In the genomic region with DNA sequence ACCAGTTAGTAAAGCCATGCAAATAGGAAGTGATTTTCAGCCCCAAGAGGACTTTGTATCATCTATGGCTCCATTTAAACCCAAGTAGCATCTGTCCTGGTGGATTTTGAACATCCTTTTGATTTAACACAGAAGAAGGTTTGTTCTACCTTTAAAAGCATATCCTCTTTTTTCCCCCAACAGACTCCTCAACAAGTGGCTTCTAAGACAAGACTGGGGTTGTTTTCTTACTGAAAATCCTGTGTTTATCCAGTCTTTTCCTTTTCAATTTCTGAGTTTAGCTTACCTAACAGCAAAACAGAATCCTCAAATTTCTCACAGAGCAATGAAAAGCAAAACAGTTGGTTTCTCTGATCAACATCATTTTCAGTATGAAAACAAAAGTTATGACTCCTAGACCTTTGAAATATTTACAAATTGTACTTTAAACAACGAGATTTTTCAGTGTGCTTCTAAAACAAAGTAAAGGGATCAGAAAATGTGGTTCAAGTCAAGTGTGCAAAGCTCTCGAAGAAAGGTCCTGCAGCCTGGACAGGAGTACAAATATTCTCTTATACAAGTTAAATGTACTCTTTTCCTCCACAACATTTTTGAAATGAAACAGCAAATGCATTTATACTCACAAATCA, we compare ENCODE assay signal across 2 cellular contexts.
TF ChIP-seq lines count a peak whose summit lies in the region.

No MANE protein-coding gene starts in this region.

TF ChIP-seq in HCT116, 20 proteins besides CTCF, POLR2A, EP300 and RAD21 (continued from another document):
- TF ChIP-seq, protein P1, sequence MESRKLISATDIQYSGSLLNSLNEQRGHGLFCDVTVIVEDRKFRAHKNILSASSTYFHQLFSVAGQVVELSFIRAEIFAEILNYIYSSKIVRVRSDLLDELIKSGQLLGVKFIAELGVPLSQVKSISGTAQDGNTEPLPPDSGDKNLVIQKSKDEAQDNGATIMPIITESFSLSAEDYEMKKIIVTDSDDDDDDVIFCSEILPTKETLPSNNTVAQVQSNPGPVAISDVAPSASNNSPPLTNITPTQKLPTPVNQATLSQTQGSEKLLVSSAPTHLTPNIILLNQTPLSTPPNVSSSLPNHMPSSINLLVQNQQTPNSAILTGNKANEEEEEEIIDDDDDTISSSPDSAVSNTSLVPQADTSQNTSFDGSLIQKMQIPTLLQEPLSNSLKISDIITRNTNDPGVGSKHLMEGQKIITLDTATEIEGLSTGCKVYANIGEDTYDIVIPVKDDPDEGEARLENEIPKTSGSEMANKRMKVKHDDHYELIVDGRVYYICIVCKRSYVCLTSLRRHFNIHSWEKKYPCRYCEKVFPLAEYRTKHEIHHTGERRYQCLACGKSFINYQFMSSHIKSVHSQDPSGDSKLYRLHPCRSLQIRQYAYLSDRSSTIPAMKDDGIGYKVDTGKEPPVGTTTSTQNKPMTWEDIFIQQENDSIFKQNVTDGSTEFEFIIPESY (IDR thresholded peaks at IDR 0.05; ENCODE audit: extremely low read depth, insufficient replicate concordance, low read length): no peak
- TF ChIP-seq, protein P2, sequence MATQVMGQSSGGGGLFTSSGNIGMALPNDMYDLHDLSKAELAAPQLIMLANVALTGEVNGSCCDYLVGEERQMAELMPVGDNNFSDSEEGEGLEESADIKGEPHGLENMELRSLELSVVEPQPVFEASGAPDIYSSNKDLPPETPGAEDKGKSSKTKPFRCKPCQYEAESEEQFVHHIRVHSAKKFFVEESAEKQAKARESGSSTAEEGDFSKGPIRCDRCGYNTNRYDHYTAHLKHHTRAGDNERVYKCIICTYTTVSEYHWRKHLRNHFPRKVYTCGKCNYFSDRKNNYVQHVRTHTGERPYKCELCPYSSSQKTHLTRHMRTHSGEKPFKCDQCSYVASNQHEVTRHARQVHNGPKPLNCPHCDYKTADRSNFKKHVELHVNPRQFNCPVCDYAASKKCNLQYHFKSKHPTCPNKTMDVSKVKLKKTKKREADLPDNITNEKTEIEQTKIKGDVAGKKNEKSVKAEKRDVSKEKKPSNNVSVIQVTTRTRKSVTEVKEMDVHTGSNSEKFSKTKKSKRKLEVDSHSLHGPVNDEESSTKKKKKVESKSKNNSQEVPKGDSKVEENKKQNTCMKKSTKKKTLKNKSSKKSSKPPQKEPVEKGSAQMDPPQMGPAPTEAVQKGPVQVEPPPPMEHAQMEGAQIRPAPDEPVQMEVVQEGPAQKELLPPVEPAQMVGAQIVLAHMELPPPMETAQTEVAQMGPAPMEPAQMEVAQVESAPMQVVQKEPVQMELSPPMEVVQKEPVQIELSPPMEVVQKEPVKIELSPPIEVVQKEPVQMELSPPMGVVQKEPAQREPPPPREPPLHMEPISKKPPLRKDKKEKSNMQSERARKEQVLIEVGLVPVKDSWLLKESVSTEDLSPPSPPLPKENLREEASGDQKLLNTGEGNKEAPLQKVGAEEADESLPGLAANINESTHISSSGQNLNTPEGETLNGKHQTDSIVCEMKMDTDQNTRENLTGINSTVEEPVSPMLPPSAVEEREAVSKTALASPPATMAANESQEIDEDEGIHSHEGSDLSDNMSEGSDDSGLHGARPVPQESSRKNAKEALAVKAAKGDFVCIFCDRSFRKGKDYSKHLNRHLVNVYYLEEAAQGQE (IDR thresholded peaks at IDR 0.05; ENCODE audit: low read depth): no peak
- TF ChIP-seq CBX3 (IDR thresholded peaks at IDR 0.05; ENCODE audit: low read depth) (no peak), CEBPB (IDR thresholded peaks at IDR 0.05; ENCODE audit: low read depth) (0 out of 2 replicates have a peak, but pooled peaks have one; percentile 10), EGR1 (IDR thresholded peaks at IDR 0.05; ENCODE audit: low read depth) (0 out of 2 replicates have a peak, but pooled peaks have one; percentile 3), SIN3A (IDR thresholded peaks at IDR 0.05; ENCODE audit: low read depth) (no peak)
- TF ChIP-seq, protein P3, sequence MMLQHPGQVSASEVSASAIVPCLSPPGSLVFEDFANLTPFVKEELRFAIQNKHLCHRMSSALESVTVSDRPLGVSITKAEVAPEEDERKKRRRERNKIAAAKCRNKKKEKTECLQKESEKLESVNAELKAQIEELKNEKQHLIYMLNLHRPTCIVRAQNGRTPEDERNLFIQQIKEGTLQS (IDR thresholded peaks at IDR 0.05): no peak

TF ChIP-seq in WTC11, 78 proteins besides CTCF, POLR2A, EP300 and RAD21 (continued from another document):
- TF ChIP-seq, protein P4, sequence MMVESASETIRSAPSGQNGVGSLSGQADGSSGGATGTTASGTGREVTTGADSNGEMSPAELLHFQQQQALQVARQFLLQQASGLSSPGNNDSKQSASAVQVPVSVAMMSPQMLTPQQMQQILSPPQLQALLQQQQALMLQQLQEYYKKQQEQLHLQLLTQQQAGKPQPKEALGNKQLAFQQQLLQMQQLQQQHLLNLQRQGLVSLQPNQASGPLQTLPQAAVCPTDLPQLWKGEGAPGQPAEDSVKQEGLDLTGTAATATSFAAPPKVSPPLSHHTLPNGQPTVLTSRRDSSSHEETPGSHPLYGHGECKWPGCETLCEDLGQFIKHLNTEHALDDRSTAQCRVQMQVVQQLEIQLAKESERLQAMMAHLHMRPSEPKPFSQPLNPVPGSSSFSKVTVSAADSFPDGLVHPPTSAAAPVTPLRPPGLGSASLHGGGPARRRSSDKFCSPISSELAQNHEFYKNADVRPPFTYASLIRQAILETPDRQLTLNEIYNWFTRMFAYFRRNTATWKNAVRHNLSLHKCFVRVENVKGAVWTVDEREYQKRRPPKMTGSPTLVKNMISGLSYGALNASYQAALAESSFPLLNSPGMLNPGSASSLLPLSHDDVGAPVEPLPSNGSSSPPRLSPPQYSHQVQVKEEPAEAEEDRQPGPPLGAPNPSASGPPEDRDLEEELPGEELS (CRISPR knock-in tag; IDR thresholded peaks at IDR 0.05): no peak
- TF ChIP-seq EMX1 (CRISPR knock-in tag; IDR thresholded peaks at IDR 0.05) (no peak), ZNF423 (CRISPR knock-in tag; IDR thresholded peaks at IDR 0.05) (no peak), GTF2I (CRISPR knock-in tag; conservative IDR thresholded peaks at IDR 0.05) (no peak), CREB1 (CRISPR knock-in tag; IDR thresholded peaks at IDR 0.05) (no peak), NR2C2 (CRISPR knock-in tag; IDR thresholded peaks at IDR 0.05) (no peak), SMAD4 (CRISPR knock-in tag; IDR thresholded peaks at IDR 0.05) (no peak), RELA (CRISPR knock-in tag; IDR thresholded peaks at IDR 0.05; ENCODE audit: borderline replicate concordance) (no peak), RORB (CRISPR knock-in tag; IDR thresholded peaks at IDR 0.05) (no peak), GRHL2 (CRISPR knock-in tag; IDR thresholded peaks at IDR 0.05; ENCODE audit: insufficient replicate concordance, severe bottlenecking) (no peak), CREM (CRISPR knock-in tag; IDR thresholded peaks at IDR 0.05) (no peak), ZNF671 (CRISPR knock-in tag; IDR thresholded peaks at IDR 0.05) (no peak), FOXJ3 (CRISPR knock-in tag; IDR thresholded peaks at IDR 0.05; ENCODE audit: borderline replicate concordance) (no peak)
- TF ChIP-seq, protein P5, sequence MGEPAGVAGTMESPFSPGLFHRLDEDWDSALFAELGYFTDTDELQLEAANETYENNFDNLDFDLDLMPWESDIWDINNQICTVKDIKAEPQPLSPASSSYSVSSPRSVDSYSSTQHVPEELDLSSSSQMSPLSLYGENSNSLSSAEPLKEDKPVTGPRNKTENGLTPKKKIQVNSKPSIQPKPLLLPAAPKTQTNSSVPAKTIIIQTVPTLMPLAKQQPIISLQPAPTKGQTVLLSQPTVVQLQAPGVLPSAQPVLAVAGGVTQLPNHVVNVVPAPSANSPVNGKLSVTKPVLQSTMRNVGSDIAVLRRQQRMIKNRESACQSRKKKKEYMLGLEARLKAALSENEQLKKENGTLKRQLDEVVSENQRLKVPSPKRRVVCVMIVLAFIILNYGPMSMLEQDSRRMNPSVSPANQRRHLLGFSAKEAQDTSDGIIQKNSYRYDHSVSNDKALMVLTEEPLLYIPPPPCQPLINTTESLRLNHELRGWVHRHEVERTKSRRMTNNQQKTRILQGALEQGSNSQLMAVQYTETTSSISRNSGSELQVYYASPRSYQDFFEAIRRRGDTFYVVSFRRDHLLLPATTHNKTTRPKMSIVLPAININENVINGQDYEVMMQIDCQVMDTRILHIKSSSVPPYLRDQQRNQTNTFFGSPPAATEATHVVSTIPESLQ (CRISPR knock-in tag; IDR thresholded peaks at IDR 0.05): no peak
- TF ChIP-seq, protein P6, sequence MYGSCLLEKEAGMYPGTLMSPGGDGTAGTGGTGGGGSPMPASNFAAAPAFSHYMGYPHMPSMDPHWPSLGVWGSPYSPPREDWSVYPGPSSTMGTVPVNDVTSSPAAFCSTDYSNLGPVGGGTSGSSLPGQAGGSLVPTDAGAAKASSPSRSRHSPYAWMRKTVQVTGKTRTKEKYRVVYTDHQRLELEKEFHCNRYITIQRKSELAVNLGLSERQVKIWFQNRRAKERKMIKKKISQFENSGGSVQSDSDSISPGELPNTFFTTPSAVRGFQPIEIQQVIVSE (CRISPR knock-in tag; IDR thresholded peaks at IDR 0.05; ENCODE audit: borderline replicate concordance): no peak
- TF ChIP-seq, protein P7, sequence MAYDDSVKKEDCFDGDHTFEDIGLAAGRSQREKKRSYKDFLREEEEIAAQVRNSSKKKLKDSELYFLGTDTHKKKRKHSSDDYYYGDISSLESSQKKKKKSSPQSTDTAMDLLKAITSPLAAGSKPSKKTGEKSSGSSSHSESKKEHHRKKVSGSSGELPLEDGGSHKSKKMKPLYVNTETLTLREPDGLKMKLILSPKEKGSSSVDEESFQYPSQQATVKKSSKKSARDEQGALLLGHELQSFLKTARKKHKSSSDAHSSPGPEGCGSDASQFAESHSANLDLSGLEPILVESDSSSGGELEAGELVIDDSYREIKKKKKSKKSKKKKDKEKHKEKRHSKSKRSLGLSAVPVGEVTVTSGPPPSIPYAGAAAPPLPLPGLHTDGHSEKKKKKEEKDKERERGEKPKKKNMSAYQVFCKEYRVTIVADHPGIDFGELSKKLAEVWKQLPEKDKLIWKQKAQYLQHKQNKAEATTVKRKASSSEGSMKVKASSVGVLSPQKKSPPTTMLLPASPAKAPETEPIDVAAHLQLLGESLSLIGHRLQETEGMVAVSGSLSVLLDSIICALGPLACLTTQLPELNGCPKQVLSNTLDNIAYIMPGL (CRISPR knock-in tag; IDR thresholded peaks at IDR 0.05): no peak
